Comparison of ENCODE assay signal across 10 cellular contexts in genomic region chr6:150641398-150642139, GRCh38. TPM values are rescaled to one million over a fixed set of nuclear protein-coding genes. Genes with fewer than 3 reads are reported as not detected.
A peak's percentile ranks its signal among the peaks of the same experiment; 100 is the strongest.
DNase-seq lines count a peak whose midpoint lies in the region; ATAC-seq, FAIRE-seq and TF ChIP-seq lines count a peak whose summit lies in the region.
"Had no signal": no experiment of that assay in that cellular context is flagged by ENCODE, and none has a peak within 500 bp of the region (broad histone marks: within the 10 kb centered on the region; RNA-seq: fewer than 3 reads in every experiment).

No MANE protein-coding gene starts in this region.

- TF ChIP-seq CTCF in OCI-LY1 (IDR thresholded peaks at IDR 0.05; ENCODE audit: low read length) (no peak), left ventricle myocardium inferior (IDR thresholded peaks at IDR 0.05; ENCODE audit: borderline replicate concordance) (no peak), uterus (IDR thresholded peaks at IDR 0.05) (no peak)

- ATAC-seq in GM21381 (IDR thresholded peaks at IDR 0.05; ENCODE audit: unreplicated experiment): peak; percentile 57

- H3K9me3 ChIP-seq in OCI-LY1 (ENCODE audit: low read length) (no peaks in the 10 kb centered on the region), left ventricle myocardium inferior (replicated peaks) (no peaks in the 10 kb centered on the region), uterus (no peaks in the 10 kb centered on the region)

- no peaks in the 10 kb centered on the region for H3K9me2 ChIP-seq in OCI-LY1 (ENCODE audit: low read depth, low read length)

- H4K20me1 ChIP-seq in OCI-LY1 (ENCODE audit: insufficient read depth, low read length): no peaks in the 10 kb centered on the region

- H3K27me3 ChIP-seq in ACC112 (ENCODE audit: insufficient read depth, low read length) (no peaks in the 10 kb centered on the region; the same call in 1 of the 2 replicates), OCI-LY1 (ENCODE audit: insufficient read depth, low read length) (no peaks in the 10 kb centered on the region), left ventricle myocardium inferior (ENCODE audit: low read depth) (no peaks in the 10 kb centered on the region), uterus (no peaks in the 10 kb centered on the region)

- no peak overlapping the region for H3K27ac ChIP-seq in ACC112 (ENCODE audit: low read depth, low read length)
- H3K27ac ChIP-seq in OCI-LY1 (ENCODE audit: low read depth, low read length, poor library complexity, severe bottlenecking): peak overlapping the region; percentile 82
- peak overlapping the region; percentile 44 for H3K27ac ChIP-seq in left ventricle myocardium inferior (replicated peaks)
- peak overlapping the region; percentile 50 to 56 for H3K27ac ChIP-seq in uterus
- H3K27ac ChIP-seq: VCaP had no signal

- H3K36me3 ChIP-seq in ACC112 (ENCODE audit: insufficient read depth, low read length) (no peaks in the 10 kb centered on the region), OCI-LY1 (ENCODE audit: insufficient read depth, low read length) (peaks cover 57% of the 10 kb centered on the region; the same call in 1 of the 2 replicates), left ventricle myocardium inferior (no peaks in the 10 kb centered on the region), uterus (no peaks in the 10 kb centered on the region)

- H3K4me3 ChIP-seq in ACC112 (ENCODE audit: low read depth, low read length): peak overlapping the region; percentile 77
- H3K4me3 ChIP-seq in OCI-LY1 (ENCODE audit: low read depth, low read length, poor library complexity, severe bottlenecking): peak overlapping the region; percentile 19
- peak overlapping the region; percentile 39 for H3K4me3 ChIP-seq in left ventricle myocardium inferior
- H3K4me3 ChIP-seq in uterus: peak overlapping the region in 1 of 2 donors; percentile 22

- DNase-seq in left ventricle myocardium inferior: no peak
- DNase-seq in uterus: no peak
- no peak for DNase-seq in HPDE6-E6E7 (ENCODE audit: extremely low spot score)
- no peak for DNase-seq in RCC 7860 (ENCODE audit: low spot score)
- DNase-seq in activated CD4-positive, alpha-beta T cell treated with anti-CD3 and anti-CD28 coated beads, Interleukin-2, amount 50 U/mL, for 1 hour: no peak

- peak overlapping the region; percentile 53 for H3K9ac ChIP-seq in OCI-LY1 (ENCODE audit: low read length)

- no peak for TF ChIP-seq POLR2A in uterus (IDR thresholded peaks at IDR 0.05)

- FAIRE-seq in RCC 7860 (lab: Jason Lieb, UNC): no peak

- H2AFZ ChIP-seq in ACC112 (ENCODE audit: low read length, unreplicated experiment): peak overlapping the region; percentile 81
- H2AFZ ChIP-seq in OCI-LY1 (ENCODE audit: low read length): no peak overlapping the region

- intact Hi-C loops in left ventricle myocardium inferior (cut with micrococcal nuclease) (no loop called here), uterus (cut with DNase I; ENCODE audit: low total_unique reads) (no loop called here)

- peak overlapping the region; percentile 66 for H3K4me2 ChIP-seq in OCI-LY1 (ENCODE audit: low read length)

- H3K4me1 ChIP-seq in ACC112 (ENCODE audit: control insufficient read depth, insufficient read depth, low read length, unreplicated experiment) (no peaks in the 10 kb centered on the region), OCI-LY1 (ENCODE audit: insufficient read depth, low read length, severe bottlenecking) (peaks cover 97% of the 10 kb centered on the region), left ventricle myocardium inferior (peaks cover 24% of the 10 kb centered on the region), uterus (no peaks in the 10 kb centered on the region)

- H3F3A ChIP-seq in OCI-LY1 (ENCODE audit: insufficient read depth, low read length): peaks cover 4% of the 10 kb centered on the region; the same call in 1 of the 2 replicates

- H3K79me2 ChIP-seq in ACC112 (ENCODE audit: control insufficient read depth, insufficient read depth, low read length, unreplicated experiment): no peaks in the 10 kb centered on the region
- H3K79me2 ChIP-seq in OCI-LY1 (ENCODE audit: insufficient read depth, low read length): peaks cover 98% of the 10 kb centered on the region

RNA-seq across cellular contexts. Expression of gene PLEKHG1, which starts 41.9 kb away (rescaled TPM):
- 7.4 TPM for total RNA-seq in left ventricle myocardium inferior
- 10 to 100 TPM in 3 of 4 donors, 1 to 10 TPM in 1; 7.2 to 50.3 (median 33.0) TPM for total RNA-seq in uterus
- total RNA-seq: myocyte had no signal
